16 cellular contexts compared by ENCODE assay signal in genomic region chr2:187509667-187510417, GRCh38. TPM values are rescaled to one million over a fixed set of nuclear protein-coding genes. Genes with fewer than 3 reads are reported as not detected.
DNase-seq lines count a peak whose midpoint lies in the region; ATAC-seq and TF ChIP-seq lines count a peak whose summit lies in the region.
"Had no signal": no experiment of that assay in that cellular context is flagged by ENCODE, and none has a peak within 500 bp of the region (broad histone marks: within the 10 kb centered on the region; RNA-seq: fewer than 3 reads in every experiment).

No MANE protein-coding gene starts in this region.

- no peak overlapping the region for H3K4me3 ChIP-seq in Jurkat, Clone E6-1 (ENCODE audit: low read length)
- H3K4me3 ChIP-seq in lower lobe of right lung = no peak overlapping the region
- H3K4me3 ChIP-seq: HAP-1, spleen had no signal

- H3K9me3 Mint-ChIP-seq in CD14-positive monocyte = peaks cover 0 to 12% (median 2%) of the 10 kb centered on the region in 7 donors
- peaks cover 20% of the 10 kb centered on the region for H3K9me3 Mint-ChIP-seq in WTC11
- no peaks in the 10 kb centered on the region for H3K9me3 Mint-ChIP-seq in HFFc6

- H3K27ac ChIP-seq in lower lobe of right lung = peak overlapping the region; percentile 0
- H3K27ac ChIP-seq: spleen had no signal

- H3K27ac Mint-ChIP-seq in CD14-positive monocyte (peak overlapping the region in 4 of 7 donors; percentile 1 to 58 (median 45)), WTC11 (no peak overlapping the region; the same call in 1 of the 2 replicates), HFFc6 (no peak overlapping the region)
- H3K27ac Mint-ChIP-seq: effector memory CD8-positive, alpha-beta T cell had no signal

- CTCF ChIA-PET in WTC11 (lab: Charles Lee) = interaction anchor here (1.2 to 1.6 kb wide), 2 partner anchors 10 to 66 kb away, joined by 4 to 12 read pairs; no protein-coding TSS in a partner anchor

- H3K27me3 ChIP-seq in lower lobe of right lung (ENCODE audit: low read depth) = no peaks in the 10 kb centered on the region
- H3K27me3 ChIP-seq: spleen had no signal

- POLR2A ChIA-PET in WTC11 (lab: Charles Lee) = no interaction called here

- ATAC-seq in WTC11 (peak; percentile 6; the same call in 1 of the 2 replicates), lower lobe of right lung (peak; percentile 61 to 82), GM19452 (IDR thresholded peaks at IDR 0.05; ENCODE audit: unreplicated experiment) (no peak)
- ATAC-seq: effector memory CD8-positive, alpha-beta T cell had no signal

- no peaks in the 10 kb centered on the region for H3K4me1 ChIP-seq in lower lobe of right lung
- H3K4me1 ChIP-seq: HAP-1 had no signal

- intact Hi-C loops in CD14-positive monocyte (cut with micrococcal nuclease) = no loop called here
- intact Hi-C loops in lower lobe of right lung (cut with DNase I) = no loop called here

- no peak for TF ChIP-seq CTCF in CD14-positive monocyte (IDR thresholded peaks at IDR 0.05)
- no peak for TF ChIP-seq CTCF in WTC11 (IDR thresholded peaks at IDR 0.05)
- TF ChIP-seq CTCF in lower lobe of right lung (IDR thresholded peaks at IDR 0.05) = no peak
- no peak for TF ChIP-seq CTCF in HFFc6 (IDR thresholded peaks at IDR 0.05)

- H3K36me3 Mint-ChIP-seq in CD14-positive monocyte (no peaks in the 10 kb centered on the region), WTC11 (peaks cover 20% of the 10 kb centered on the region), HFFc6 (ENCODE audit: low read depth) (peaks cover 17% of the 10 kb centered on the region)

- DNase-seq in CD14-positive monocyte (ENCODE audit: low spot score) (no peak), WTC11 (ENCODE audit: low spot score) (no peak), lower lobe of right lung (no peak), cortex of kidney (lab: John Stamatoyannopoulos, UW) (no peak), HT-29 (ENCODE audit: low spot score) (no peak), HFFc6 (no peak)
- DNase-seq in Jurkat, Clone E6-1 (ENCODE audit: low read depth, low spot score) = peak; percentile 76
- DNase-seq: activated naive CD4-positive, alpha-beta T cell; effector memory CD8-positive, alpha-beta T cell; foreskin fibroblast; immature natural killer cell; spleen; T-helper 9 cell had no signal

- peak overlapping the region in 1 of 2 donors; percentile 47 for H3K4me3 Mint-ChIP-seq in CD14-positive monocyte
- H3K4me3 Mint-ChIP-seq in WTC11 = no peak overlapping the region
- H3K4me3 Mint-ChIP-seq in HFFc6 = no peak overlapping the region
- H3K4me3 Mint-ChIP-seq: effector memory CD8-positive, alpha-beta T cell; immature natural killer cell had no signal

- H3K27me3 Mint-ChIP-seq in CD14-positive monocyte (ENCODE audit: low read depth in 3 of 3) (peaks cover 0 to 2% (median 0%) of the 10 kb centered on the region in 3 donors), WTC11 (ENCODE audit: low read depth) (peaks cover 3% of the 10 kb centered on the region; the same call in 1 of the 2 replicates), HFFc6 (ENCODE audit: insufficient read depth) (no peaks in the 10 kb centered on the region; the same call in 1 of the 2 replicates)
- H3K27me3 Mint-ChIP-seq: effector memory CD8-positive, alpha-beta T cell had no signal

- H3K4me1 Mint-ChIP-seq in CD14-positive monocyte (peaks cover 15% of the 10 kb centered on the region), WTC11 (peaks cover 42% of the 10 kb centered on the region), HFFc6 (ENCODE audit: low read depth) (0 out of 2 replicates have a peak, but pooled peaks cover under 1% of the 10 kb centered on the region)
- H3K4me1 Mint-ChIP-seq: immature natural killer cell had no signal

- H3K9me3 ChIP-seq in lower lobe of right lung = peaks cover 15% of the 10 kb centered on the region
- H3K9me3 ChIP-seq: HAP-1 had no signal

- no peaks in the 10 kb centered on the region for H3K36me3 ChIP-seq in lower lobe of right lung
- H3K36me3 ChIP-seq: HAP-1, spleen had no signal

TF ChIP-seq in WTC11, 78 proteins besides CTCF, POLR2A, EP300 and RAD21:
- no peak for TF ChIP-seq NFATC4 (CRISPR knock-in tag; IDR thresholded peaks at IDR 0.05)

RNA-seq across cellular contexts. Expression of gene TFPI, which starts 44.4 kb away (rescaled TPM):
- polyA plus RNA-seq in CD14-positive monocyte = under 1 TPM in 1 of 2 donors, not detected in 1; 0.46 TPM
- polyA plus RNA-seq in Jurkat, Clone E6-1 (2012; ENCODE audit: insufficient read depth, insufficient read length) = not detected
- total RNA-seq in WTC11 (2021) (8.4 to 10.2 TPM (median 8.9 TPM) in 3 replicates), lower lobe of right lung (311 TPM)
- total RNA-seq in HT-29 (2014; rRNA removed; shearing (Covaris generic)) = 30.4 and 38.4 TPM in 2 replicates
- 10 to 100 TPM; 25.4 to 42.4 (median 34.7) TPM for total RNA-seq in HFFc6 (2021; fragmentation: NEBNext Ultra II Directional; extraction: Animal tissue kit (Norgen Biotek cat#: 25700))
- total RNA-seq: activated CD8-positive, alpha-beta memory T cell treated with anti-CD3 and anti-CD28 coated beads for 36 hours had no signal

Comparison
In these comparisons a context has a peak if more than half of its experiments do, and no peak if none do; other contexts are left out.
1. H3K27ac Mint-ChIP-seq: peak in CD14-positive monocyte (4 of 7); none in WTC11 (single experiment) and HFFc6 (single experiment).